In the genomic region with DNA sequence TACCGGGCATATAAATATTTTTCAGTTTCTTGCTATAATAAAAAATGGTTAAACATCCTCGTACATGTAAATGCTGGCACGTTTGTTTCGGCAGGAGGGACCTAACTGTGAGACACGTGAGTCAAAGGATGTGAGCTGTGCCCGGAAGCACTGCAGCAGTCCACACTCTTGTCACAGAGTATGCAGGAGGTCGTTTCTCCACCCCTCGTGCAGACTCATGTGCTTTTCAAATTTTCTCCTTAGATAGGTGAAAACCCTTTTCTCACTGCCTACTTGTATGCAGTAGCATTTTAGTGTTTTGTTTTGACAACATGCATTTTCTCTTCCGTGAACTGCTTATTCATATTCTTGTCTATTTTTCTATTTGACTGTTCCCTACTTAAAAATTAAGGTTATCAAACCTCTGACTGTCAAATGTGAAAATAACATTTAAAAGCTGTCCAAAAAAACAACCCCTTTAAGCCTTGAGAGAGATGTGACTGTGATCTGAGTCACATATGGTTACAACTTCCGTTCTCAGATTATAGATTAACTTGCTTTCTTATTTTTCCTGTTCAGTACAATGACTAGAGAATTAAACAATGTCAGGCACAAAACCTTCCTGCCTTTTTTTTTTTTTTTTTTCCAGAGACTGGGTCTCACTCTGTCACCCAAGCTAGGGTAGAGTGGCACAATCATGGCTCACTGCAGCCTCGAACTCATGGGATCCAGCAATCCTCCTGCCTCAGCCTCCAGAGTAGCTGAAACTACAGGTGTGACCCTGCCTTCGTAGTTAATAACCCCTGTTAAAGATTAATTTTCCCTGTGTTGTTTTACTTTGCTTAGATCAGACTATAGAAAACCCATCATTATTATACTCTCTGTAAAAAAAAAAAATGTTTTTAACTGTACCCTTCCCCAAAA, we compare ENCODE assay signal across 8 cellular contexts. TPM values are rescaled to one million over a fixed set of nuclear protein-coding genes. Genes with fewer than 3 reads are reported as not detected.
DNase-seq lines count a peak whose midpoint lies in the region; ATAC-seq and TF ChIP-seq lines count a peak whose summit lies in the region.

No MANE protein-coding gene starts in this region.

- H3K27me3 Mint-ChIP-seq in IgD-negative memory B cell = no peaks in the 10 kb centered on the region
- no peaks in the 10 kb centered on the region for H3K27me3 Mint-ChIP-seq in osteocyte (ENCODE audit: unreplicated experiment)

- peak overlapping the region in 3 of 4 donors; percentile 51 to 69 (median 67) for H3K4me3 Mint-ChIP-seq in IgD-negative memory B cell
- H3K4me3 Mint-ChIP-seq in osteocyte (ENCODE audit: unreplicated experiment) = peak overlapping the region; percentile 52

- H3K4me1 Mint-ChIP-seq in IgD-negative memory B cell (peaks cover 4 to 5% (median 5%) of the 10 kb centered on the region in 3 donors), osteocyte (ENCODE audit: unreplicated experiment) (peaks cover 28% of the 10 kb centered on the region)

- TF ChIP-seq CTCF in osteocyte (IDR thresholded peaks at IDR 0.05) = no peak

- ATAC-seq in GM21529 (IDR thresholded peaks at IDR 0.05; ENCODE audit: unreplicated experiment) = peak; percentile 79

- no peaks in the 10 kb centered on the region for H3K36me3 Mint-ChIP-seq in IgD-negative memory B cell
- peaks cover 2% of the 10 kb centered on the region for H3K36me3 Mint-ChIP-seq in osteocyte (ENCODE audit: unreplicated experiment)

- peak overlapping the region in 1 of 3 donors; percentile 24 for H3K27ac Mint-ChIP-seq in IgD-negative memory B cell
- peak overlapping the region; percentile 73 for H3K27ac Mint-ChIP-seq in osteocyte (ENCODE audit: unreplicated experiment)

- H3K9me3 Mint-ChIP-seq in IgD-negative memory B cell = no peaks in the 10 kb centered on the region
- H3K9me3 Mint-ChIP-seq in osteocyte (ENCODE audit: unreplicated experiment) = no peaks in the 10 kb centered on the region

- peak; percentile 72 for DNase-seq in DMS53 (lab: John Stamatoyannopoulos, UW)
- peak; percentile 31 for DNase-seq in activated T-helper 9 cell treated with anti-CD3 and anti-CD28 coated beads, Interleukin-2, amount 50 U/mL, for 16 hours (ENCODE audit: low read depth)
- DNase-seq in osteocyte (ENCODE audit: extremely low spot score, unreplicated experiment) = no peak
- DNase-seq in DMS79 (lab: John Stamatoyannopoulos, UW) = no peak
- no peak for DNase-seq in NCI-H2227 (lab: John Stamatoyannopoulos, UW; ENCODE audit: unreplicated experiment)
- no peak for DNase-seq in superior temporal gyrus (ENCODE audit: extremely low spot score)

RNA-seq across cellular contexts. Expression of gene DPY19L1, which starts 45.1 kb away (rescaled TPM):
- polyA plus RNA-seq in IgD-negative memory B cell = 1.1 TPM
- 37.2 and 39.3 TPM in 2 replicates for total RNA-seq in osteocyte

Comparison
In these comparisons a context has a peak if more than half of its experiments do, and no peak if none do; other contexts are left out.
1. DNase-seq: peak in DMS53 (single experiment) and activated T-helper 9 cell treated with anti-CD3 and anti-CD28 coated beads, Interleukin-2, amount 50 U/mL, for 16 hours (single experiment); none in osteocyte (single experiment), DMS79 (single experiment), NCI-H2227 (single experiment) and superior temporal gyrus (single experiment).